ENCODE assay signal across 12 cellular contexts in genomic region chr10:99331207-99331803, GRCh38. TPM values are rescaled to one million over a fixed set of nuclear protein-coding genes. Genes with fewer than 3 reads are reported as not detected.
DNase-seq lines count a peak whose midpoint lies in the region; ATAC-seq and TF ChIP-seq lines count a peak whose summit lies in the region.
"Had no signal": no experiment of that assay in that cellular context is flagged by ENCODE, and none has a peak within 500 bp of the region (broad histone marks: within the 10 kb centered on the region; RNA-seq: fewer than 3 reads in every experiment).

No MANE protein-coding gene starts in this region.

- peaks cover 40% of the 10 kb centered on the region for H3K27me3 Mint-ChIP-seq in T-helper 1 cell treated with Interleukin-12 subunit alpha and Interleukin-12 subunit beta and Interleukin-4 antibody, amounts not matched to agents 30 μg/mL and 1 μg/mL, for 36 hours (ENCODE audit: low read depth)
- H3K27me3 Mint-ChIP-seq in neural crest cell (ENCODE audit: low read depth), result peaks cover 60% of the 10 kb centered on the region

- peaks cover 4% of the 10 kb centered on the region for H3K36me3 Mint-ChIP-seq in T-helper 1 cell treated with Interleukin-12 subunit alpha and Interleukin-12 subunit beta and Interleukin-4 antibody, amounts not matched to agents 30 μg/mL and 1 μg/mL, for 36 hours (ENCODE audit: low read depth)
- H3K36me3 Mint-ChIP-seq in neural crest cell (ENCODE audit: low read depth), result peaks cover 2% of the 10 kb centered on the region

- peak overlapping the region; percentile 20 for H3K4me3 Mint-ChIP-seq in T-helper 1 cell treated with Interleukin-12 subunit alpha and Interleukin-12 subunit beta and Interleukin-4 antibody, amounts not matched to agents 30 μg/mL and 1 μg/mL, for 36 hours
- H3K4me3 Mint-ChIP-seq in neural crest cell, result peak overlapping the region; percentile 78

- no peak for DNase-seq in T-helper 1 cell
- DNase-seq in NCI-H69 (lab: John Stamatoyannopoulos, UW), result peak; percentile 8
- peak; percentile 5 for DNase-seq in dermis blood vessel endothelial cell
- no peak for DNase-seq in neural crest cell (ENCODE audit: low read depth, low spot score)
- no peak for DNase-seq in activated CD4-positive, CD25-positive, alpha-beta regulatory T cell (lab: John Stamatoyannopoulos, UW)
- DNase-seq in NCI-H146 (lab: John Stamatoyannopoulos, UW), result no peak
- DNase-seq: activated naive CD4-positive, alpha-beta T cell treated with Interleukin-2 at 50 U/mL for 16 hours; NCI-H1105 treated with DMSO at 0.1 percent for 48 hours; stimulated activated CD4-positive, alpha-beta T cell treated with anti-CD3 and anti-CD28 coated beads, Interleukin-4, amount 100 ng/mL, for 4 hours had no signal

- H3K4me1 Mint-ChIP-seq in T-helper 1 cell treated with Interleukin-12 subunit alpha and Interleukin-12 subunit beta and Interleukin-4 antibody, amounts not matched to agents 30 μg/mL and 1 μg/mL, for 36 hours (ENCODE audit: low read depth), result peaks cover 7% of the 10 kb centered on the region
- H3K4me1 Mint-ChIP-seq in neural crest cell, result peaks cover 7% of the 10 kb centered on the region

- no peaks in the 10 kb centered on the region for H3K9me3 Mint-ChIP-seq in T-helper 1 cell treated with Interleukin-12 subunit alpha and Interleukin-12 subunit beta and Interleukin-4 antibody, amounts not matched to agents 30 μg/mL and 1 μg/mL, for 36 hours
- H3K9me3 Mint-ChIP-seq in neural crest cell, result no peaks in the 10 kb centered on the region

- TF ChIP-seq CTCF in neural crest cell (conservative IDR thresholded peaks at IDR 0.05), result no peak

- no peak for ATAC-seq in HG03571 (IDR thresholded peaks at IDR 0.05; ENCODE audit: unreplicated experiment)

- no peak overlapping the region for H3K27ac Mint-ChIP-seq in T-helper 1 cell treated with Interleukin-12 subunit alpha and Interleukin-12 subunit beta and Interleukin-4 antibody, amounts not matched to agents 30 μg/mL and 1 μg/mL, for 36 hours
- no peak overlapping the region for H3K27ac Mint-ChIP-seq in neural crest cell (ENCODE audit: unreplicated experiment)

RNA-seq across cellular contexts. Expression of gene CNNM1, which starts 2.1 kb away (rescaled TPM):
- total RNA-seq in dermis blood vessel endothelial cell, result not detected in 2 replicates
- 1.6 and 2.0 TPM in 2 replicates for total RNA-seq in neural crest cell
- total RNA-seq: endothelial cell of umbilical vein had no signal

Comparison
In these comparisons a context has a peak if more than half of its experiments do, and no peak if none do; other contexts are left out.
1. DNase-seq: peak in NCI-H69 (single experiment) and dermis blood vessel endothelial cell (single experiment); none in T-helper 1 cell (0 of 5), neural crest cell (single experiment), activated CD4-positive, CD25-positive, alpha-beta regulatory T cell (0 of 4) and NCI-H146 (single experiment).